ENCODE assay signal across 8 cellular contexts in genomic region chr9:91711755-91712591, GRCh38.
DNase-seq lines count a peak whose midpoint lies in the region; ATAC-seq and TF ChIP-seq lines count a peak whose summit lies in the region.

No MANE protein-coding gene starts in this region.

- no peaks in the 10 kb centered on the region for H3K36me3 ChIP-seq in testis (ENCODE audit: low read depth, missing control alignments)

- peak in 2 of 10 experiments; percentile 24 to 31 for DNase-seq in CD4-positive, alpha-beta T cell
- peak; percentile 90 for DNase-seq in activated CD4-positive, alpha-beta T cell treated with anti-CD3 and anti-CD28 coated beads, Interleukin-2, amount 10 ng/mL, durations not matched to agents 24 days and 14 days
- DNase-seq in iris pigment epithelial cell (ENCODE audit: low read depth) (peak; percentile 14), testis (peak; percentile 41), chondrocyte (ENCODE audit: low spot score) (no peak), HuH-7.5 (ENCODE audit: low spot score) (no peak)

- TF ChIP-seq POLR2A in testis (IDR thresholded peaks at IDR 0.05), result no peak

- no peaks in the 10 kb centered on the region for H3K4me1 ChIP-seq in testis

- H3K27me3 Mint-ChIP-seq in CD4-positive, alpha-beta T cell, result peaks cover 33% of the 10 kb centered on the region
- H3K27me3 Mint-ChIP-seq in activated CD4-positive, alpha-beta T cell treated with anti-CD3 and anti-CD28 coated beads, Interleukin-2, amount 10 ng/mL, durations not matched to agents 24 days and 14 days, result peaks cover 13% of the 10 kb centered on the region
- no peaks in the 10 kb centered on the region for H3K27me3 Mint-ChIP-seq in chondrocyte (ENCODE audit: low read depth)

- no peaks in the 10 kb centered on the region for H3K36me3 Mint-ChIP-seq in CD4-positive, alpha-beta T cell (ENCODE audit: low read depth)
- H3K36me3 Mint-ChIP-seq in activated CD4-positive, alpha-beta T cell treated with anti-CD3 and anti-CD28 coated beads, Interleukin-2, amount 10 ng/mL, durations not matched to agents 24 days and 14 days (ENCODE audit: low read depth), result peaks cover 3% of the 10 kb centered on the region
- no peaks in the 10 kb centered on the region for H3K36me3 Mint-ChIP-seq in chondrocyte (ENCODE audit: low read depth)

- H3K9me3 Mint-ChIP-seq in CD4-positive, alpha-beta T cell, result peaks cover 5% of the 10 kb centered on the region
- peaks cover 7% of the 10 kb centered on the region for H3K9me3 Mint-ChIP-seq in activated CD4-positive, alpha-beta T cell treated with anti-CD3 and anti-CD28 coated beads, Interleukin-2, amount 10 ng/mL, durations not matched to agents 24 days and 14 days
- H3K9me3 Mint-ChIP-seq in chondrocyte (ENCODE audit: low read depth), result peaks cover 8% of the 10 kb centered on the region

- H3K27ac ChIP-seq in CD4-positive, alpha-beta T cell (ENCODE audit: low read depth, low read length), result no peak overlapping the region
- no peak overlapping the region for H3K27ac ChIP-seq in testis

- no peak overlapping the region for H3K27ac Mint-ChIP-seq in CD4-positive, alpha-beta T cell
- no peak overlapping the region for H3K27ac Mint-ChIP-seq in activated CD4-positive, alpha-beta T cell treated with anti-CD3 and anti-CD28 coated beads, Interleukin-2, amount 10 ng/mL, durations not matched to agents 24 days and 14 days
- no peak overlapping the region for H3K27ac Mint-ChIP-seq in chondrocyte (ENCODE audit: unreplicated experiment)

- WGBS in testis, 2 donors, result 57 to 62% methylated on average over 8 of the region's 8 CpGs

- no peaks in the 10 kb centered on the region for H3K4me1 Mint-ChIP-seq in CD4-positive, alpha-beta T cell (ENCODE audit: low read depth)
- peaks cover 4% of the 10 kb centered on the region for H3K4me1 Mint-ChIP-seq in activated CD4-positive, alpha-beta T cell treated with anti-CD3 and anti-CD28 coated beads, Interleukin-2, amount 10 ng/mL, durations not matched to agents 24 days and 14 days
- peaks cover 2% of the 10 kb centered on the region for H3K4me1 Mint-ChIP-seq in chondrocyte (ENCODE audit: low read depth)

- H3K4me3 Mint-ChIP-seq in CD4-positive, alpha-beta T cell, result no peak overlapping the region
- H3K4me3 Mint-ChIP-seq in activated CD4-positive, alpha-beta T cell treated with anti-CD3 and anti-CD28 coated beads, Interleukin-2, amount 10 ng/mL, durations not matched to agents 24 days and 14 days, result no peak overlapping the region
- H3K4me3 Mint-ChIP-seq in chondrocyte (ENCODE audit: unreplicated experiment), result no peak overlapping the region

- H3K27me3 ChIP-seq in CD4-positive, alpha-beta T cell (ENCODE audit: control insufficient read depth, insufficient read depth, low read length), result peaks cover 17% of the 10 kb centered on the region
- H3K27me3 ChIP-seq in testis, result no peaks in the 10 kb centered on the region

- POLR2A ChIA-PET in CD4-positive, alpha-beta T cell (lab: Charles Lee), result no interaction called here

- intact Hi-C loops in CD4-positive, alpha-beta T cell (cut with DNase I, micrococcal nuclease), result no loop called here
- intact Hi-C loops in activated CD4-positive, alpha-beta T cell treated with anti-CD3 and anti-CD28 coated beads, Interleukin-2, amount 10 ng/mL, durations not matched to agents 24 days and 14 days (cut with micrococcal nuclease), result loop anchor here (5.0 kb wide), 3 partner anchors 285 to 665 kb away; no protein-coding TSS in a partner anchor
- intact Hi-C loops in testis (cut with DNase I; ENCODE audit: low total_unique reads), result no loop called here

- CTCF ChIA-PET in CD4-positive, alpha-beta T cell (lab: Charles Lee), result no interaction called here

- peak; percentile 89 for ATAC-seq in CD4-positive, alpha-beta T cell (ENCODE audit: poor library complexity)
- ATAC-seq in GM19438 (IDR thresholded peaks at IDR 0.05; ENCODE audit: low read depth, unreplicated experiment), result peak; percentile 78
- peak; percentile 86 for ATAC-seq in HG03442 (IDR thresholded peaks at IDR 0.05; ENCODE audit: unreplicated experiment)

- peaks cover 7% of the 10 kb centered on the region for H3K9me3 ChIP-seq in CD4-positive, alpha-beta T cell (ENCODE audit: control insufficient read depth, low read length)
- no peaks in the 10 kb centered on the region for H3K9me3 ChIP-seq in testis

- H3K4me3 ChIP-seq in testis, result no peak overlapping the region

- no peak for TF ChIP-seq CTCF in CD4-positive, alpha-beta T cell (IDR thresholded peaks at IDR 0.05)
- TF ChIP-seq CTCF in testis (IDR thresholded peaks at IDR 0.05) (no peak), chondrocyte (IDR thresholded peaks at IDR 0.05) (no peak)

Comparison
In these comparisons a context has a peak if more than half of its experiments do, and no peak if none do; other contexts are left out.
1. DNase-seq: peak in activated CD4-positive, alpha-beta T cell treated with anti-CD3 and anti-CD28 coated beads, Interleukin-2, amount 10 ng/mL, durations not matched to agents 24 days and 14 days (single experiment), iris pigment epithelial cell (single experiment) and testis (single experiment); none in chondrocyte (single experiment) and HuH-7.5 (single experiment).
2. Peak in every context shown above with its lines, with median percentiles within 50 percentile points of each other: ATAC-seq.